In the genomic region with DNA sequence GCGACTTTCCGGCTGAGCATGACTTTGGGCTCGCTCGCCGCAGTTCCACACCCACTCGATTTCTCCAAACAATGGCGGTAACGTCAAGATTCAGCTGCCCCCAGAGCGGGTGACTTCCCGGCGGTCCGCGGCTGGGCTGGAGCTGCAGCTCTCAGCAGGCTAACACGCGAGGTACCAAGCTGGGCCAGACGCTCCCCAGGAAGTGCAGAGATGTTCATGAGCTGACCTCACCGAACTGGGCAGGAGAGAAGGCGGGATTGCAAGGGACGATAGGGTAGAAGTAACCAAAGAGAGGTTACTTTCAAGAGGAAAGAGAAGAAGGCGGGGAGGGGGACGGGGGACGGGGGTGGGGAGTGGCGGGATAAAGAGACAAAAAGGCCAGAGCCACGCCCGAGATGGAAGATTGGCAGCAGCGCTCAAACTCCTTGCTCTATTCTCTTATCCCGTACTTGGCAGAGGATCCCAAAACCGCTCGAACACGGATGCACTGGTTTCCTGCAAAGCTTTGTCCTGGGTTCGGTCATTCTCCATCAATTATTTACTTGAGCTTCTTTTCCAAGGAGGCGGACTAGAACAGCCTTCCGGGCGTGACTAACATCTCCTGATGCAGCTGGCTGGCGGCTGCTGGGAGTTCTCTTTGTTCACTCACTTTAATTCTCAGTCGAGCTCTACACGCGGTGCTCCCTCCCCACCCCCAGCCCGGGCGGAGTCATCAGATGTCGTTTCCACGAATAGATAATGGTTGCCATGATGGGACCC, we compare ENCODE assay signal across 9 cellular contexts.
DNase-seq lines count a peak whose midpoint lies in the region; ATAC-seq and TF ChIP-seq lines count a peak whose summit lies in the region.
"Had no signal": no experiment of that assay in that cellular context is flagged by ENCODE, and none has a peak within 500 bp of the region (broad histone marks: within the 10 kb centered on the region; RNA-seq: fewer than 3 reads in every experiment).

TSS of gene MTCL3 (minus strand) at position 626 of the 759 bp plus-strand sequence.

- peak; percentile 64 for DNase-seq in cerebellar cortex (ENCODE audit: low spot score)
- peak in 2 of 3 donors; percentile 8 to 21 for DNase-seq in mucosa of descending colon
- DNase-seq in tibial nerve (ENCODE audit: low spot score in 2 of 2): no peak
- DNase-seq: activated B cell treated with CpG ODN at 0.5 μM for 24 hours had no signal

- no peak for TF ChIP-seq POLR2A in tibial nerve (IDR thresholded peaks at IDR 0.05)

- WGBS in tibial nerve, 2 donors: 3 to 5% methylated on average over 41 to 42 of the region's 42 CpGs

- H3K27me3 ChIP-seq in HUES6 (ENCODE audit: control insufficient read depth, insufficient read depth, low read length) (peaks cover 43% of the 10 kb centered on the region), tibial nerve (peaks cover 0 to 43% of the 10 kb centered on the region in 2 donors)

- ATAC-seq in SK-N-SH treated with all-trans-retinoic acid at 6 μM for 48 hours (peak; percentile 56), mucosa of descending colon (peak; percentile 39), HG03135 (IDR thresholded peaks at IDR 0.05; ENCODE audit: unreplicated experiment) (no peak), GM21717 (IDR thresholded peaks at IDR 0.05; ENCODE audit: unreplicated experiment) (no peak)

- H3K9me3 ChIP-seq in HUES6 (ENCODE audit: control insufficient read depth, insufficient read depth, low read depth, low read length): no peaks in the 10 kb centered on the region
- no peaks in the 10 kb centered on the region for H3K9me3 ChIP-seq in mucosa of descending colon
- no peaks in the 10 kb centered on the region for H3K9me3 ChIP-seq in tibial nerve

- H3K4me3 ChIP-seq in HUES6 (ENCODE audit: low read depth, low read length) (peak within 1 kb of the TSS; percentile 70), mucosa of descending colon (no peak within 1 kb of the TSS), tibial nerve (peak within 1 kb of the TSS in 3 of 4 donors; percentile 16 to 31 (median 26))

- intact Hi-C loops in mucosa of descending colon (cut with DNase I, micrococcal nuclease): no loop called here

- peaks cover 12% of the 10 kb centered on the region for H3K4me1 ChIP-seq in HUES6 (ENCODE audit: control insufficient read depth, insufficient read depth, low read length)
- peaks cover 21% of the 10 kb centered on the region for H3K4me1 ChIP-seq in mucosa of descending colon (ENCODE audit: low read depth)
- peaks cover 0 to 37% (median 13%) of the 10 kb centered on the region in 4 donors for H3K4me1 ChIP-seq in tibial nerve

- H3K36me3 ChIP-seq in HUES6 (ENCODE audit: control insufficient read depth, insufficient read depth, low read length) (no peaks in the 10 kb centered on the region), mucosa of descending colon (ENCODE audit: low read depth) (no peaks in the 10 kb centered on the region), tibial nerve (no peaks in the 10 kb centered on the region)

- H3K9ac ChIP-seq in HUES6 (ENCODE audit: low read length): peak within 1 kb of the TSS; percentile 14

- no peak for TF ChIP-seq CTCF in 22Rv1 (IDR thresholded peaks at IDR 0.05)
- no peak for TF ChIP-seq CTCF in mucosa of descending colon (IDR thresholded peaks at IDR 0.05)
- TF ChIP-seq CTCF in tibial nerve (IDR thresholded peaks at IDR 0.05): no peak

- TF ChIP-seq EP300 in tibial nerve (IDR thresholded peaks at IDR 0.05): no peak

- peak within 1 kb of the TSS; percentile 91 for H3K27ac ChIP-seq in 22Rv1
- no peak within 1 kb of the TSS for H3K27ac ChIP-seq in HUES6 (ENCODE audit: low read depth, low read length)
- H3K27ac ChIP-seq in tibial nerve: no peak within 1 kb of the TSS

TF ChIP-seq in SK-N-SH treated with all-trans-retinoic acid at 6 μM for 48 hours, 23 proteins besides CTCF, POLR2A, EP300 and RAD21:
- no peak for TF ChIP-seq ISL1 (CRISPR knock-in tag; IDR thresholded peaks at IDR 0.05)
- no peak; the same call in 1 of the 2 replicates for TF ChIP-seq ZFP30 (CRISPR knock-in tag; IDR thresholded peaks at IDR 0.05)
- peak; percentile 24; the same call in 1 of the 2 replicates for TF ChIP-seq TCF4 (CRISPR knock-in tag; IDR thresholded peaks at IDR 0.05; ENCODE audit: borderline replicate concordance)

Comparison
In these comparisons a context has a peak if more than half of its experiments do, and no peak if none do; other contexts are left out.
1. ATAC-seq: peak in SK-N-SH treated with all-trans-retinoic acid at 6 μM for 48 hours (single experiment) and mucosa of descending colon (single experiment); none in HG03135 (single experiment) and GM21717 (single experiment).
2. DNase-seq: peak in cerebellar cortex (single experiment) and mucosa of descending colon (2 of 3); none in tibial nerve (0 of 2).